Comparison of ENCODE assay signal across 17 cellular contexts in the genomic region with DNA sequence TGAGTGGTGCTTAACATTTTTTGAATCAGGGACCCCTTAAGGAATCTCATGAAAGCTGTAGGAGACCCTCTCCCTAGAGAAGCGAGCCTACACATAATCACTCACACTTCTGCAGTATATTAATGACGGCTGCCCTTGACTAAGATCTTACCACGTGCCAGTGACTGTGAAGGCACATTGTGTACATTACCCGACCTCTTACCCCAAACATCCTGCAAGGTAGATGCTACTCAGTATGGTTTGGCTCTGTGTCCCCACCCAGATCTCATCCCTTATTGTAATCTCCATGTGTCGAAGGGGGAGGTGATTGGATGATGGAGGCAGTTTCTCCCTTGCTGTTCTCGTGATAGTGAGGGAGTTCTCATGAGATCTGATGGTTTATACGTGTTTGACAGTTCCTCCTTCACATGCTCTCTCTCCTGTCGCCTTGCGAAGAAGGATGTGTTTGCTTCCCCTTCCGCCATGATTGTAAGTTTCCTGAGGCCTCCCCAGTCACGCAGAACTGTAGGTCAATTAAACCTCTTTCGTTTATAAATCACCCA. TPM values are rescaled to one million over a fixed set of nuclear protein-coding genes. Genes with fewer than 3 reads are reported as not detected.
DNase-seq lines count a peak whose midpoint lies in the region; ATAC-seq, FAIRE-seq and TF ChIP-seq lines count a peak whose summit lies in the region.
"Had no signal": no experiment of that assay in that cellular context is flagged by ENCODE, and none has a peak within 500 bp of the region (broad histone marks: within the 10 kb centered on the region; RNA-seq: fewer than 3 reads in every experiment).

No MANE protein-coding gene starts in this region.

- H3K4me3 Mint-ChIP-seq in neural progenitor cell, result no peak overlapping the region
- H3K4me3 Mint-ChIP-seq: CD14-positive monocyte; CD4-positive, alpha-beta memory T cell had no signal

- no TSS peak for BruUV-seq in K562 (replicated peaks; lab: Mats Ljungman, UMichigan)

- H2AFZ ChIP-seq in K562 (ENCODE audit: low read depth, low read length) (0 out of 2 replicates have a peak overlapping the region, but pooled peaks have one; percentile 4), neural progenitor cell (replicated peaks) (no peak overlapping the region)

- H3K36me3 ChIP-seq in K562 (ENCODE audit: control insufficient read depth, insufficient read depth, low read length) (no peaks in the 10 kb centered on the region), neural progenitor cell (no peaks in the 10 kb centered on the region)

- no peak overlapping the region for H3K27ac ChIP-seq in A549
- H3K27ac ChIP-seq in K562 (ENCODE audit: extremely low read depth, low read depth, low read length), result no peak overlapping the region
- no peak overlapping the region for H3K27ac ChIP-seq in neural progenitor cell
- H3K27ac ChIP-seq: BLaER1 had no signal

- H3K9me1 ChIP-seq in K562 (ENCODE audit: control insufficient read depth, insufficient read depth, low read length), result no peaks in the 10 kb centered on the region

- no peak for TF ChIP-seq POLR2A in A549 (IDR thresholded peaks at IDR 0.05; ENCODE audit: low read length)
- TF ChIP-seq POLR2A in K562 (conservative IDR thresholded peaks at IDR 0.05), result no peak

- FAIRE-seq in A549 (lab: Jason Lieb, UNC) (peak; percentile 78), K562 (lab: Jason Lieb, UNC) (no peak)
- FAIRE-seq: A204.1 had no signal

- ATAC-seq in A549, result no peak
- no peak for ATAC-seq in K562
- ATAC-seq in HG02970 (IDR thresholded peaks at IDR 0.05; ENCODE audit: low FRiP score, unreplicated experiment), result no peak
- ATAC-seq: HCT116 had no signal

- H3K27me3 ChIP-seq in K562 (ENCODE audit: control insufficient read depth in 2 of 2, insufficient read depth in 2 of 2, low read length in 2 of 2) (peaks cover 20 to 52% of the 10 kb centered on the region in 2 experiments; a peak in 4 of 5 replicates), neural progenitor cell (no peaks in the 10 kb centered on the region)
- H3K27me3 ChIP-seq: BLaER1 had no signal

- H4K20me1 ChIP-seq in K562 (replicated peaks; ENCODE audit: control insufficient read depth, insufficient read depth, low read length), result 0 out of 2 replicates have a peak, but pooled peaks cover 6% of the 10 kb centered on the region
- no peaks in the 10 kb centered on the region for H4K20me1 ChIP-seq in neural progenitor cell (ENCODE audit: low read depth)

- no peaks in the 10 kb centered on the region for H3K4me1 ChIP-seq in A549
- no peaks in the 10 kb centered on the region; a peak in 2 of 5 replicates for H3K4me1 ChIP-seq in K562 (replicated peaks in 1 of 2; ENCODE audit: control insufficient read depth in 2 of 2, insufficient read depth in 2 of 2, low read length in 2 of 2)
- peaks cover 12% of the 10 kb centered on the region for H3K4me1 ChIP-seq in neural progenitor cell

- peaks cover 4% of the 10 kb centered on the region for H3F3A ChIP-seq in neural progenitor cell (ENCODE audit: low read depth)

- TF ChIP-seq CTCF in A549 (IDR thresholded peaks at IDR 0.05) (no peak), K562 (IDR thresholded peaks at IDR 0.05 in 2 of 3, conservative IDR thresholded peaks at IDR 0.05 in 1 of 3; ENCODE audit: insufficient read depth in 2 of 3, low read depth in 1 of 3, low read length in 3 of 3) (no peak), neural progenitor cell (IDR thresholded peaks at IDR 0.05) (no peak)

- H3K4me1 Mint-ChIP-seq in neural progenitor cell, result peaks cover 65% of the 10 kb centered on the region

- POLR2A ChIA-PET in A549 (lab: Yijun Ruan, JAX), result no interaction called here
- POLR2A ChIA-PET in HEK293T (lab: Yijun Ruan, JAX), result no interaction called here
- POLR2A ChIA-PET in K562 (lab: Yijun Ruan, JAX), result no interaction called here

- peaks cover 5% of the 10 kb centered on the region; the same call in 1 of the 3 replicates for H3K9me3 ChIP-seq in A549
- H3K9me3 ChIP-seq in K562 (replicated peaks; ENCODE audit: control insufficient read depth, insufficient read depth, low read depth, low read length), result no peaks in the 10 kb centered on the region
- no peaks in the 10 kb centered on the region for H3K9me3 ChIP-seq in neural progenitor cell (ENCODE audit: low read depth)

- H3K9ac ChIP-seq in K562 (ENCODE audit: insufficient read depth in 1 of 2, low read depth in 2 of 2, low read length in 2 of 2) (no peak overlapping the region), neural progenitor cell (no peak overlapping the region)
- H3K9ac ChIP-seq: BLaER1 had no signal

- DNase-seq in A549 (ENCODE audit: low read depth in 1 of 2, low spot score in 1 of 2) (no peak), HEK293T (ENCODE audit: extremely low spot score) (no peak), K562 (ENCODE audit: extremely low read depth in 1 of 4, low spot score in 3 of 4) (no peak), neural progenitor cell (ENCODE audit: low spot score) (no peak), NCI-H748 (lab: John Stamatoyannopoulos, UW; ENCODE audit: unreplicated experiment) (no peak)
- DNase-seq: CD4-positive, alpha-beta memory T cell; DMS153; DMS79 treated with DMSO at 0.1 percent for 48 hours; GF-D8; GOT3; H7; KBM-7 had no signal

- H3K79me2 ChIP-seq in K562 (ENCODE audit: control insufficient read depth, insufficient read depth, low read length), result no peaks in the 10 kb centered on the region; the same call in 2 of the 3 replicates
- no peaks in the 10 kb centered on the region for H3K79me2 ChIP-seq in neural progenitor cell (ENCODE audit: low read depth)

- H3K27me3 Mint-ChIP-seq in neural progenitor cell (ENCODE audit: insufficient read depth, low read depth), result peaks cover 6% of the 10 kb centered on the region

- H3K4me2 ChIP-seq in A549 (no peak overlapping the region), K562 (ENCODE audit: insufficient read depth, low read length) (no peak overlapping the region), neural progenitor cell (no peak overlapping the region)
- H3K4me2 ChIP-seq: BLaER1 had no signal

- CTCF ChIA-PET in A549 (lab: Yijun Ruan, JAX), result interaction anchor here (0.9 to 2.6 kb wide), 3 partner anchors 12 to 55 kb away, joined by 3 to 8 read pairs (median 3); no protein-coding TSS in a partner anchor
- CTCF ChIA-PET in HEK293T (lab: Yijun Ruan, JAX), result no interaction called here
- CTCF ChIA-PET in K562 (lab: Yijun Ruan, JAX; ENCODE audit: low intra/inter-chr PET ratio), result no interaction called here

- TF ChIP-seq RAD21 in A549 (conservative IDR thresholded peaks at IDR 0.05 in 1 of 2, IDR thresholded peaks at IDR 0.05 in 1 of 2) (no peak), K562 (CRISPR knock-in tag; conservative IDR thresholded peaks at IDR 0.05 in 1 of 2, IDR thresholded peaks at IDR 0.05 in 1 of 2) (no peak)

- peaks cover 3% of the 10 kb centered on the region for H3K36me3 Mint-ChIP-seq in neural progenitor cell
- H3K36me3 Mint-ChIP-seq: CD14-positive monocyte had no signal

- WGBS in A549 (ENCODE audit: missing lambda C conversion rate), result 66% methylated on average over 12 of the region's 12 CpGs
- WGBS in K562 (ENCODE audit: insufficient coverage, low coverage, missing lambda C conversion rate), result 12% methylated on average over 12 of the region's 12 CpGs

- H3K9me3 Mint-ChIP-seq in neural progenitor cell, result no peaks in the 10 kb centered on the region
- H3K9me3 Mint-ChIP-seq: CD4-positive, alpha-beta memory T cell had no signal

- in situ Hi-C loops in K562 (cut with MboI), result no loop called here

- H3K4me3 ChIP-seq in A549 (no peak overlapping the region), K562 (no peak overlapping the region), neural progenitor cell (no peak overlapping the region)
- H3K4me3 ChIP-seq: BLaER1 had no signal

- peak overlapping the region; percentile 58 for H3K27ac Mint-ChIP-seq in neural progenitor cell
- H3K27ac Mint-ChIP-seq: CD14-positive monocyte; CD4-positive, alpha-beta memory T cell had no signal

- TF ChIP-seq EP300 in A549 (IDR thresholded peaks at IDR 0.05) (no peak), K562 (IDR thresholded peaks at IDR 0.05; ENCODE audit: low read length) (no peak)

- intact Hi-C loops in K562 (cut with micrococcal nuclease), result no loop called here

RNA-seq across cellular contexts. Expression of gene RTN4RL1, which starts 54.2 kb away (rescaled TPM):
- polyA plus RNA-seq in A549 (2011; rRNA removed) (0.39 and 0.46 TPM in 2 replicates), A549 (2017; fragmentation: RNase III; extraction: RNeasy Plus Mini Kit Qiagen cat#74134 plus additional on column Dnase treatment) (1.4 to 1.8 TPM (median 1.5 TPM) in 3 replicates), K562 (2011; rRNA removed) (0.06 and 0.58 TPM in 2 replicates), K562 (2014; fragmentation: Illumina TruSeq; extraction: Trizol) (not detected in 2 replicates), K562 (2014; fragmentation: Nextera tagmentation; extraction: Ambion mirVana) (not detected), K562 (2014; rRNA removed) (not detected in 2 replicates)
- 0.96 and 1.8 TPM in 2 replicates for polyA plus RNA-seq in A549 (2012; cell fraction: cytosol; rRNA removed)
- polyA plus RNA-seq in A549 (2012; cell fraction: nucleus; rRNA removed), result 1.8 and 2.1 TPM in 2 replicates
- 0.44 and 0.45 TPM in 2 replicates for polyA minus RNA-seq in A549 (2011; rRNA and poly(A)+ RNA removed)
- 0.30 TPM in 1 of 2 replicates, not detected in the other for total RNA-seq in K562 (2011; cell fraction: chromatin; rRNA removed; ENCODE audit: low replicate concordance)
- total RNA-seq in K562 (2011; cell fraction: nucleolus; rRNA removed), result 0.13 and 0.50 TPM in 2 replicates
- 0.07 TPM in 1 of 2 replicates, not detected in the other for total RNA-seq in K562 (2011; cell fraction: nucleoplasm; rRNA removed)
- total RNA-seq in K562 (2014; rRNA removed) (0.05 and 0.12 TPM in 2 replicates), K562 (2014; rRNA removed; fragmentation: Illumina TruSeq; extraction: Trizol) (not detected in 2 replicates), K562 (2015; rRNA removed; fragmentation: Illumina TruSeq; extraction: Trizol) (0.04 TPM in 2 replicates), K562 (2021) (0.04 and 0.07 TPM in 2 replicates), neural progenitor cell (ENCODE audit: low replicate concordance) (3.4 and 7.2 TPM in 2 replicates)
- 0.25 and 0.58 TPM in 2 replicates for polyA plus RNA-seq in K562 (2011; cell fraction: cytosol; rRNA removed)
- 0.09 and 0.24 TPM in 2 replicates for polyA plus RNA-seq in K562 (2011; cell fraction: nucleus; rRNA removed)
- 0.06 and 0.08 TPM in 2 replicates for polyA plus RNA-seq in K562 (2012)
- 0.27 TPM in 1 of 2 replicates, not detected in the other for polyA minus RNA-seq in K562 (2011; rRNA and poly(A)+ RNA removed)
- polyA minus RNA-seq in K562 (2011; cell fraction: cytosol; rRNA and poly(A)+ RNA removed), result 0.82 TPM in 1 of 2 replicates, not detected in the other
- 0.13 and 0.33 TPM in 2 replicates for polyA minus RNA-seq in K562 (2011; cell fraction: nucleus; rRNA and poly(A)+ RNA removed)

RNA-seq across cellular contexts. Expression of gene DPH1, which starts 59.0 kb away (rescaled TPM):
- polyA plus RNA-seq in A549 (2011; rRNA removed), result 25.5 and 33.0 TPM in 2 replicates
- polyA plus RNA-seq in A549 (2012; cell fraction: cytosol; rRNA removed), result 44.9 and 53.6 TPM in 2 replicates
- polyA plus RNA-seq in A549 (2012; cell fraction: nucleus; rRNA removed), result 178 and 193 TPM in 2 replicates
- polyA plus RNA-seq in A549 (2017; fragmentation: RNase III; extraction: RNeasy Plus Mini Kit Qiagen cat#74134 plus additional on column Dnase treatment), result 33.6 to 42.4 TPM (median 34.4 TPM) in 3 replicates
- polyA minus RNA-seq in A549 (2011; rRNA and poly(A)+ RNA removed), result 52.9 and 61.5 TPM in 2 replicates
- total RNA-seq in K562 (2011; cell fraction: chromatin; rRNA removed; ENCODE audit: low replicate concordance), result 67.2 and 189 TPM in 2 replicates
- 122 and 130 TPM in 2 replicates for total RNA-seq in K562 (2011; cell fraction: nucleolus; rRNA removed)
- 90.6 and 92.5 TPM in 2 replicates for total RNA-seq in K562 (2011; cell fraction: nucleoplasm; rRNA removed)
- total RNA-seq in K562 (2014; rRNA removed), result 30.9 and 34.7 TPM in 2 replicates
- total RNA-seq in K562 (2014; rRNA removed; fragmentation: Illumina TruSeq; extraction: Trizol), result 19.3 and 19.7 TPM in 2 replicates
- 17.7 and 19.7 TPM in 2 replicates for total RNA-seq in K562 (2015; rRNA removed; fragmentation: Illumina TruSeq; extraction: Trizol)
- total RNA-seq in K562 (2021), result 33.0 and 40.6 TPM in 2 replicates
- polyA plus RNA-seq in K562 (2011; rRNA removed), result 20.2 and 39.1 TPM in 2 replicates
- 35.7 and 48.3 TPM in 2 replicates for polyA plus RNA-seq in K562 (2011; cell fraction: cytosol; rRNA removed)
- polyA plus RNA-seq in K562 (2011; cell fraction: nucleus; rRNA removed), result 121 and 164 TPM in 2 replicates
- 23.5 and 23.7 TPM in 2 replicates for polyA plus RNA-seq in K562 (2012)
- 28.7 and 31.0 TPM in 2 replicates for polyA plus RNA-seq in K562 (2014; fragmentation: Illumina TruSeq; extraction: Trizol)
- polyA plus RNA-seq in K562 (2014; fragmentation: Nextera tagmentation; extraction: Ambion mirVana), result under 1 TPM; 0.42 to 0.94 TPM
- polyA plus RNA-seq in K562 (2014; rRNA removed), result 30.1 and 30.5 TPM in 2 replicates
- polyA minus RNA-seq in K562 (2011; rRNA and poly(A)+ RNA removed), result 17.2 and 19.4 TPM in 2 replicates
- 27.1 and 28.2 TPM in 2 replicates for polyA minus RNA-seq in K562 (2011; cell fraction: cytosol; rRNA and poly(A)+ RNA removed)
- 30.3 and 42.9 TPM in 2 replicates for polyA minus RNA-seq in K562 (2011; cell fraction: nucleus; rRNA and poly(A)+ RNA removed)
- total RNA-seq in neural progenitor cell (ENCODE audit: low replicate concordance), result 21.1 and 28.0 TPM in 2 replicates

Comparison
In these comparisons a context has a peak if more than half of its experiments do, and no peak if none do; other contexts are left out.
1. Of the 35 proteins assayed by ChIP-seq in both K562 and A549: peak only in K562: CHD2 and E2F6; only in A549: none; in both: none; in neither: 33.